In the genomic region with DNA sequence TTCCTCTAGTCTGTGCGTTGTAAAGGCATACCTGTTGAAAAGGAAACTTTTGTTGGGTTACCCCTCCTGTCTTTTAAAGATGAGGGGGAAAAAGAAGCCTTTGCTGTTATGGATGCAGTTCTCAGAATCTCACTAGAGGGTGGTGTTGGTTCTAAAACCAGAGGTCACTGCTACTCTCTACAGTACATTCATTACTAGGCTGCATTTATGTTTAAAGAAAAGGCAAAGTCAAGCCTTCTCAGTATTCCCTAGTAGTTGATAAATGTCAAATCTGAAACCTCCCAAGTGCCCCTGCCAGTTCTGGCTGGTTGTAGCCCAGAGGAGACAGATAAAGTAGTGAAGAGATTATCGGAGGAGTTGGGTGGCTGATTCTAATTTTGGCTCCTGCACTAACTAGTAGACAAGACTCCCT, we compare ENCODE assay signal across 8 cellular contexts. TPM values are rescaled to one million over a fixed set of nuclear protein-coding genes. Genes with fewer than 3 reads are reported as not detected.
A peak's percentile ranks its signal among the peaks of the same experiment; 100 is the strongest.
DNase-seq lines count a peak whose midpoint lies in the region; ATAC-seq and TF ChIP-seq lines count a peak whose summit lies in the region.

No MANE protein-coding gene starts in this region.

- ATAC-seq in T-cell (replicated peaks in 1 of 4) (peak in 3 of 4 experiments; percentile 23 to 28 (median 27)), esophagus mucosa (peak; percentile 52)
- peak; percentile 26 to 33 for ATAC-seq in naive thymus-derived CD8-positive, alpha-beta T cell

- H3K27ac Mint-ChIP-seq in T-cell = peak overlapping the region; percentile 49 to 59
- peak overlapping the region in 5 of 10 donors; percentile 1 to 85 (median 56) for H3K27ac Mint-ChIP-seq in naive thymus-derived CD8-positive, alpha-beta T cell
- H3K27ac Mint-ChIP-seq in activated CD4-positive, alpha-beta memory T cell treated with anti-CD3 and anti-CD28 coated beads, Interleukin-2, amount 10 ng/mL, durations not matched to agents 7 days and 5 days = no peak overlapping the region

- CTCF ChIA-PET in T-cell (lab: Charles Lee) = interaction anchor here (0.6 to 1.6 kb wide), 3 partner anchors 10 to 1023 kb away, joined by 3 to 7 read pairs (median 3); no protein-coding TSS in a partner anchor
- CTCF ChIA-PET in activated CD4-positive, alpha-beta memory T cell treated with anti-CD3 and anti-CD28 coated beads, Interleukin-2, amount 10 ng/mL, durations not matched to agents 7 days and 5 days (lab: Charles Lee) = no interaction called here

- H3K9me3 Mint-ChIP-seq in T-cell = no peaks in the 10 kb centered on the region
- no peaks in the 10 kb centered on the region for H3K9me3 Mint-ChIP-seq in naive thymus-derived CD8-positive, alpha-beta T cell
- no peaks in the 10 kb centered on the region for H3K9me3 Mint-ChIP-seq in activated CD4-positive, alpha-beta memory T cell treated with anti-CD3 and anti-CD28 coated beads, Interleukin-2, amount 10 ng/mL, durations not matched to agents 7 days and 5 days

- TF ChIP-seq CTCF in GM20000 (IDR thresholded peaks at IDR 0.05; ENCODE audit: extremely low read depth, missing control alignments) = peak; percentile 57

- POLR2A ChIA-PET in T-cell (lab: Charles Lee) = interaction anchor here (0.6 kb wide), 2 partner anchors 14 to 98 kb away, joined by 4 to 9 read pairs; no protein-coding TSS in a partner anchor
- POLR2A ChIA-PET in naive thymus-derived CD8-positive, alpha-beta T cell (lab: Charles Lee) = no interaction called here
- POLR2A ChIA-PET in activated CD4-positive, alpha-beta memory T cell treated with anti-CD3 and anti-CD28 coated beads, Interleukin-2, amount 10 ng/mL, durations not matched to agents 7 days and 5 days (lab: Charles Lee) = interaction anchor here (1.4 kb wide), 1 partner anchor 325 kb away, joined by 6 read pairs; no protein-coding TSS in a partner anchor

- DNase-seq in DMS 273 treated with DMSO at 0.1 percent for 48 hours (lab: John Stamatoyannopoulos, UW) = peak; percentile 11
- DNase-seq in GM20000 (ENCODE audit: low spot score) = peak; percentile 67
- DNase-seq in LHCN-M2 (ENCODE audit: low read depth) = peak; percentile 48
- DNase-seq in T-cell = peak in 8 of 34 experiments; percentile 14 to 51 (median 30)
- peak in 7 of 10 donors; percentile 15 to 72 (median 54) for DNase-seq in naive thymus-derived CD8-positive, alpha-beta T cell
- no peak for DNase-seq in activated CD4-positive, alpha-beta memory T cell treated with anti-CD3 and anti-CD28 coated beads, Interleukin-2, amount 10 ng/mL, durations not matched to agents 7 days and 5 days
- DNase-seq in UCSD-AML1 (lab: John Stamatoyannopoulos, UW; ENCODE audit: unreplicated experiment) = no peak

- peaks cover 3 to 7% of the 10 kb centered on the region in 2 donors for H3K27me3 Mint-ChIP-seq in T-cell
- H3K27me3 Mint-ChIP-seq in naive thymus-derived CD8-positive, alpha-beta T cell = peaks cover 0 to 32% (median 2%) of the 10 kb centered on the region in 5 donors
- H3K27me3 Mint-ChIP-seq in activated CD4-positive, alpha-beta memory T cell treated with anti-CD3 and anti-CD28 coated beads, Interleukin-2, amount 10 ng/mL, durations not matched to agents 7 days and 5 days = peaks cover 33% of the 10 kb centered on the region

- H3K36me3 Mint-ChIP-seq in T-cell = no peaks in the 10 kb centered on the region
- no peaks in the 10 kb centered on the region for H3K36me3 Mint-ChIP-seq in naive thymus-derived CD8-positive, alpha-beta T cell
- no peaks in the 10 kb centered on the region for H3K36me3 Mint-ChIP-seq in activated CD4-positive, alpha-beta memory T cell treated with anti-CD3 and anti-CD28 coated beads, Interleukin-2, amount 10 ng/mL, durations not matched to agents 7 days and 5 days (ENCODE audit: low read depth)

- peaks cover 36 to 38% (median 38%) of the 10 kb centered on the region in 3 donors for H3K4me1 Mint-ChIP-seq in T-cell
- H3K4me1 Mint-ChIP-seq in naive thymus-derived CD8-positive, alpha-beta T cell = peaks cover 20 to 41% (median 37%) of the 10 kb centered on the region in 4 donors
- peaks cover 21% of the 10 kb centered on the region for H3K4me1 Mint-ChIP-seq in activated CD4-positive, alpha-beta memory T cell treated with anti-CD3 and anti-CD28 coated beads, Interleukin-2, amount 10 ng/mL, durations not matched to agents 7 days and 5 days

- H3K4me3 Mint-ChIP-seq in T-cell = peak overlapping the region; percentile 51 to 62 (median 52)
- peak overlapping the region; percentile 24 to 83 (median 58) for H3K4me3 Mint-ChIP-seq in naive thymus-derived CD8-positive, alpha-beta T cell
- H3K4me3 Mint-ChIP-seq in activated CD4-positive, alpha-beta memory T cell treated with anti-CD3 and anti-CD28 coated beads, Interleukin-2, amount 10 ng/mL, durations not matched to agents 7 days and 5 days = no peak overlapping the region

RNA-seq across cellular contexts. Expression of a gene that starts 1.4 kb away (rescaled TPM):
- 0.06 TPM in 1 of 2 replicates, not detected in the other for total RNA-seq in LHCN-M2 (2014; rRNA removed)
- not detected for polyA plus RNA-seq in LHCN-M2 (2012)
- 10 to 100 TPM; 15.3 to 24.7 (median 20.3) TPM for total RNA-seq in T-cell
- total RNA-seq in esophagus mucosa = 0.20 TPM
- total RNA-seq in naive thymus-derived CD8-positive, alpha-beta T cell = 1 to 10 TPM; 7.1 to 8.8 TPM
- polyA plus RNA-seq in naive thymus-derived CD8-positive, alpha-beta T cell = 1 to 10 TPM; 3.0 to 4.8 (median 4.1) TPM
- total RNA-seq in activated CD4-positive, alpha-beta memory T cell treated with anti-CD3 and anti-CD28 coated beads, Interleukin-2, amount 10 ng/mL, durations not matched to agents 7 days and 5 days = 1 to 10 TPM; 1.2 to 1.6 TPM

RNA-seq across cellular contexts. Expression of a gene that starts 17.9 kb away (rescaled TPM):
- total RNA-seq in LHCN-M2 (2014; rRNA removed) (not detected in 2 replicates), T-cell (not detected), esophagus mucosa (not detected)
- not detected for polyA plus RNA-seq in LHCN-M2 (2012)
- not detected for total RNA-seq in naive thymus-derived CD8-positive, alpha-beta T cell
- not detected for polyA plus RNA-seq in naive thymus-derived CD8-positive, alpha-beta T cell
- total RNA-seq in activated CD4-positive, alpha-beta memory T cell treated with anti-CD3 and anti-CD28 coated beads, Interleukin-2, amount 10 ng/mL, durations not matched to agents 7 days and 5 days = not detected

Comparison
In these comparisons a context has a peak if more than half of its experiments do, and no peak if none do; other contexts are left out.
1. DNase-seq: peak in DMS 273 treated with DMSO at 0.1 percent for 48 hours (single experiment), GM20000 (single experiment), LHCN-M2 (single experiment) and naive thymus-derived CD8-positive, alpha-beta T cell (7 of 10); none in activated CD4-positive, alpha-beta memory T cell treated with anti-CD3 and anti-CD28 coated beads, Interleukin-2, amount 10 ng/mL, durations not matched to agents 7 days and 5 days (single experiment) and UCSD-AML1 (single experiment).
2. Peak in every context shown above with its lines, with median percentiles within 50 percentile points of each other: ATAC-seq.